Comparison of ENCODE assay signal across 13 cellular contexts in the genomic region with DNA sequence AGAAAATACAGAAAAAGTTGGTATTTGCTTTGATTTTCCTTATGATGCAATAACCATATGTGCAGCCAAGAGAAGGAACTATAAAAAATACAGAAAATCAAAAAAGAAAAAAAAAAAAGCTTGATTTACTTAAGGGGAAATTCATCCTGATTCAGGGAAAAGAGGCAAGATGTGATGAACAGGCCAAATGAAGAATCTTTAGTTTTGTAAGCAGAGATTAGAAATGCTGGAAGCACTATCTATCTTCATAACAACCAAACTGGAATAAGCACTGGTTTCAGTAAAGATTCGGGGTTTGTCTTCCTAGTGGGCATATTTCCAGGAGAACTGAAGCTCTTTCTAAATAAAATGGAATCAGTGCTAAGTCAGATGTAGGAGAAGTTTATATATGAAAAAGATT.
DNase-seq lines count a peak whose midpoint lies in the region; ATAC-seq and FAIRE-seq lines count a peak whose summit lies in the region.
"Had no signal": no experiment of that assay in that cellular context is flagged by ENCODE, and none has a peak within 500 bp of the region (broad histone marks: within the 10 kb centered on the region; RNA-seq: fewer than 3 reads in every experiment).

No MANE protein-coding gene starts in this region.

- FAIRE-seq in islet of Langerhans (lab: Jason Lieb, UNC): peak; percentile 9
- FAIRE-seq: GM12891, GM19239, H1 had no signal

- peak; percentile 5 for DNase-seq in GM03348 (ENCODE audit: low spot score)
- DNase-seq in cerebellar cortex (ENCODE audit: low spot score): peak; percentile 37
- no peak for DNase-seq in NCI-H1105 treated with DMSO at 0.1 percent for 48 hours (lab: John Stamatoyannopoulos, UW)
- DNase-seq: Calu3; CD8-positive, alpha-beta T cell; DMS79 treated with DMSO at 0.1 percent for 48 hours; H9 had no signal

- ATAC-seq in GM19397 (IDR thresholded peaks at IDR 0.05; ENCODE audit: unreplicated experiment) (no peak), GM21423 (IDR thresholded peaks at IDR 0.05; ENCODE audit: unreplicated experiment) (no peak)
- ATAC-seq: CD8-positive, alpha-beta T cell had no signal
